Comparison of ENCODE assay signal across 1 cellular context in genomic region chr11:72752088-72752914, GRCh38.
TF ChIP-seq lines count a peak whose summit lies in the region.

Gene ARAP1, minus strand, starts transcription at chr11:72752408. Its CDS starts 25,280 bp downstream, at chr11:72727128.

TF ChIP-seq in H1, 55 proteins besides CTCF, POLR2A, EP300 and RAD21 (continued from another document):
- TF ChIP-seq RBBP5 (IDR thresholded peaks at IDR 0.05; ENCODE audit: borderline replicate concordance, low read depth, low read length), result 0 out of 2 replicates have a peak, but pooled peaks have one; percentile 72
- no peak for TF ChIP-seq EZH2 (IDR thresholded peaks at IDR 0.05; ENCODE audit: low read depth, low read length, severe bottlenecking)
- TF ChIP-seq CBX5 (IDR thresholded peaks at IDR 0.05; ENCODE audit: low read depth, low read length), result no peak
- TF ChIP-seq PHF8 (conservative IDR thresholded peaks at IDR 0.05; ENCODE audit: low read depth, low read length), result peak; percentile 59
- TF ChIP-seq CREB1 (IDR thresholded peaks at IDR 0.05), result no peak
- TF ChIP-seq RNF2 (IDR thresholded peaks at IDR 0.05; ENCODE audit: borderline replicate concordance, low read depth, low read length, missing control alignments, poor library complexity, severe bottlenecking), result no peak
- TF ChIP-seq MAX (IDR thresholded peaks at IDR 0.05), result peak; percentile 31; the same call in 1 of the 2 replicates
- TF ChIP-seq USF2 (IDR thresholded peaks at IDR 0.05; ENCODE audit: low read length), result peak; percentile 86
- no peak for TF ChIP-seq KDM5A (IDR thresholded peaks at IDR 0.05; ENCODE audit: low read length)
- 0 out of 2 replicates have a peak, but pooled peaks have one; percentile 10 for TF ChIP-seq TBP (IDR thresholded peaks at IDR 0.05; ENCODE audit: low read depth, low read length)
- TF ChIP-seq SIRT6 (IDR thresholded peaks at IDR 0.05; ENCODE audit: low read length), result no peak
- TF ChIP-seq ATF3 (IDR thresholded peaks at IDR 0.05; ENCODE audit: insufficient read depth, low read depth, low read length), result peak; percentile 50; the same call in 1 of the 2 replicates
- no peak for TF ChIP-seq CEBPB (IDR thresholded peaks at IDR 0.05; ENCODE audit: low read depth, low read length)
- TF ChIP-seq CHD2 (IDR thresholded peaks at IDR 0.05; ENCODE audit: low read length), result no peak
- TF ChIP-seq ATF2 (IDR thresholded peaks at IDR 0.05; ENCODE audit: low read length), result no peak
- peak; percentile 77 for TF ChIP-seq KDM4A (IDR thresholded peaks at IDR 0.05; ENCODE audit: low read depth, low read length, severe bottlenecking)
- TF ChIP-seq SP2 (IDR thresholded peaks at IDR 0.05; ENCODE audit: low read length), result no peak
- TF ChIP-seq RXRA (IDR thresholded peaks at IDR 0.05; ENCODE audit: insufficient read depth, low read depth, low read length), result no peak
- TF ChIP-seq E2F6 (IDR thresholded peaks at IDR 0.05), result no peak
- TF ChIP-seq SP1 (IDR thresholded peaks at IDR 0.05; ENCODE audit: low read depth, low read length), result 0 out of 2 replicates have a peak, but pooled peaks have one; percentile 10
- TF ChIP-seq YY1 (IDR thresholded peaks at IDR 0.05; ENCODE audit: low read depth, low read length), result no peak
- TF ChIP-seq KDM1A (IDR thresholded peaks at IDR 0.05; ENCODE audit: borderline replicate concordance, low read length), result peak; percentile 91
- TF ChIP-seq TAF1 (IDR thresholded peaks at IDR 0.05; ENCODE audit: low read depth, low read length), result peak; percentile 51; the same call in 1 of the 2 replicates
- TF ChIP-seq SIN3A (conservative IDR thresholded peaks at IDR 0.05 in 1 of 2, IDR thresholded peaks at IDR 0.05 in 1 of 2; ENCODE audit: low read depth in 1 of 2, low read length in 2 of 2), result 0 out of 4 replicates have a peak, but pooled peaks of 1 of the 2 experiments have one; percentile 38
TF ChIP-seq in H1: peak in this region for 12.
